In the genomic region with DNA sequence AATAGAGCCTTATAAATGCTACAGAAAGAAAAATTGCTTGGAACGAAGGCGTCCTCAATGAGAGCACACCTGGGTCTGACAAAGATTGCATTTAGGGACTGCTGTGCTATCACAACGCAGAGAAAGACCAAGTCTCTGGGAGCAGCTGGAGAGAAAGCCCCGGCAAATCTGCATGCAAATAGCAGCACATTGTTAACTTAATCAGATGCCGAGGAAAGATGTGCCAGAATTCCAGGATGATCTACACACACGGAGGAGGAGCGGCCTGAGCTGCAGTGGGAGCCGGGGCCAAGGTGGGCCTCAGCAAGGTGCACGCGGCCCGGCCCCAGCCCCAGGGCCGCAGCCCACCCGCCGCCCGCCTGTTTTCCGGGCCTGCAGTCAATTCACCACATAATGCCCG, we compare ENCODE assay signal across 1 cellular context.
TF ChIP-seq lines count a peak whose summit lies in the region.

No MANE protein-coding gene starts in this region.

TF ChIP-seq in WTC11, 78 proteins besides CTCF, POLR2A, EP300 and RAD21 (continued from another document):
- TF ChIP-seq, protein P1, sequence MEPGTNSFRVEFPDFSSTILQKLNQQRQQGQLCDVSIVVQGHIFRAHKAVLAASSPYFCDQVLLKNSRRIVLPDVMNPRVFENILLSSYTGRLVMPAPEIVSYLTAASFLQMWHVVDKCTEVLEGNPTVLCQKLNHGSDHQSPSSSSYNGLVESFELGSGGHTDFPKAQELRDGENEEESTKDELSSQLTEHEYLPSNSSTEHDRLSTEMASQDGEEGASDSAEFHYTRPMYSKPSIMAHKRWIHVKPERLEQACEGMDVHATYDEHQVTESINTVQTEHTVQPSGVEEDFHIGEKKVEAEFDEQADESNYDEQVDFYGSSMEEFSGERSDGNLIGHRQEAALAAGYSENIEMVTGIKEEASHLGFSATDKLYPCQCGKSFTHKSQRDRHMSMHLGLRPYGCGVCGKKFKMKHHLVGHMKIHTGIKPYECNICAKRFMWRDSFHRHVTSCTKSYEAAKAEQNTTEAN (CRISPR knock-in tag; IDR thresholded peaks at IDR 0.05), result peak; percentile 57; the same call in 1 of the 2 replicates
- TF ChIP-seq, protein P2, sequence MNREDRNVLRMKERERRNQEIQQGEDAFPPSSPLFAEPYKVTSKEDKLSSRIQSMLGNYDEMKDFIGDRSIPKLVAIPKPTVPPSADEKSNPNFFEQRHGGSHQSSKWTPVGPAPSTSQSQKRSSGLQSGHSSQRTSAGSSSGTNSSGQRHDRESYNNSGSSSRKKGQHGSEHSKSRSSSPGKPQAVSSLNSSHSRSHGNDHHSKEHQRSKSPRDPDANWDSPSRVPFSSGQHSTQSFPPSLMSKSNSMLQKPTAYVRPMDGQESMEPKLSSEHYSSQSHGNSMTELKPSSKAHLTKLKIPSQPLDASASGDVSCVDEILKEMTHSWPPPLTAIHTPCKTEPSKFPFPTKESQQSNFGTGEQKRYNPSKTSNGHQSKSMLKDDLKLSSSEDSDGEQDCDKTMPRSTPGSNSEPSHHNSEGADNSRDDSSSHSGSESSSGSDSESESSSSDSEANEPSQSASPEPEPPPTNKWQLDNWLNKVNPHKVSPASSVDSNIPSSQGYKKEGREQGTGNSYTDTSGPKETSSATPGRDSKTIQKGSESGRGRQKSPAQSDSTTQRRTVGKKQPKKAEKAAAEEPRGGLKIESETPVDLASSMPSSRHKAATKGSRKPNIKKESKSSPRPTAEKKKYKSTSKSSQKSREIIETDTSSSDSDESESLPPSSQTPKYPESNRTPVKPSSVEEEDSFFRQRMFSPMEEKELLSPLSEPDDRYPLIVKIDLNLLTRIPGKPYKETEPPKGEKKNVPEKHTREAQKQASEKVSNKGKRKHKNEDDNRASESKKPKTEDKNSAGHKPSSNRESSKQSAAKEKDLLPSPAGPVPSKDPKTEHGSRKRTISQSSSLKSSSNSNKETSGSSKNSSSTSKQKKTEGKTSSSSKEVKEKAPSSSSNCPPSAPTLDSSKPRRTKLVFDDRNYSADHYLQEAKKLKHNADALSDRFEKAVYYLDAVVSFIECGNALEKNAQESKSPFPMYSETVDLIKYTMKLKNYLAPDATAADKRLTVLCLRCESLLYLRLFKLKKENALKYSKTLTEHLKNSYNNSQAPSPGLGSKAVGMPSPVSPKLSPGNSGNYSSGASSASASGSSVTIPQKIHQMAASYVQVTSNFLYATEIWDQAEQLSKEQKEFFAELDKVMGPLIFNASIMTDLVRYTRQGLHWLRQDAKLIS (CRISPR knock-in tag; IDR thresholded peaks at IDR 0.05; ENCODE audit: borderline replicate concordance), result no peak
- TF ChIP-seq, protein P3, sequence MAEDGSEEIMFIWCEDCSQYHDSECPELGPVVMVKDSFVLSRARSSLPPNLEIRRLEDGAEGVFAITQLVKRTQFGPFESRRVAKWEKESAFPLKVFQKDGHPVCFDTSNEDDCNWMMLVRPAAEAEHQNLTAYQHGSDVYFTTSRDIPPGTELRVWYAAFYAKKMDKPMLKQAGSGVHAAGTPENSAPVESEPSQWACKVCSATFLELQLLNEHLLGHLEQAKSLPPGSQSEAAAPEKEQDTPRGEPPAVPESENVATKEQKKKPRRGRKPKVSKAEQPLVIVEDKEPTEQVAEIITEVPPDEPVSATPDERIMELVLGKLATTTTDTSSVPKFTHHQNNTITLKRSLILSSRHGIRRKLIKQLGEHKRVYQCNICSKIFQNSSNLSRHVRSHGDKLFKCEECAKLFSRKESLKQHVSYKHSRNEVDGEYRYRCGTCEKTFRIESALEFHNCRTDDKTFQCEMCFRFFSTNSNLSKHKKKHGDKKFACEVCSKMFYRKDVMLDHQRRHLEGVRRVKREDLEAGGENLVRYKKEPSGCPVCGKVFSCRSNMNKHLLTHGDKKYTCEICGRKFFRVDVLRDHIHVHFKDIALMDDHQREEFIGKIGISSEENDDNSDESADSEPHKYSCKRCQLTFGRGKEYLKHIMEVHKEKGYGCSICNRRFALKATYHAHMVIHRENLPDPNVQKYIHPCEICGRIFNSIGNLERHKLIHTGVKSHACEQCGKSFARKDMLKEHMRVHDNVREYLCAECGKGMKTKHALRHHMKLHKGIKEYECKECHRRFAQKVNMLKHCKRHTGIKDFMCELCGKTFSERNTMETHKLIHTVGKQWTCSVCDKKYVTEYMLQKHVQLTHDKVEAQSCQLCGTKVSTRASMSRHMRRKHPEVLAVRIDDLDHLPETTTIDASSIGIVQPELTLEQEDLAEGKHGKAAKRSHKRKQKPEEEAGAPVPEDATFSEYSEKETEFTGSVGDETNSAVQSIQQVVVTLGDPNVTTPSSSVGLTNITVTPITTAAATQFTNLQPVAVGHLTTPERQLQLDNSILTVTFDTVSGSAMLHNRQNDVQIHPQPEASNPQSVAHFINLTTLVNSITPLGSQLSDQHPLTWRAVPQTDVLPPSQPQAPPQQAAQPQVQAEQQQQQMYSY (CRISPR knock-in tag; IDR thresholded peaks at IDR 0.05), result no peak
- TF ChIP-seq, protein P4, sequence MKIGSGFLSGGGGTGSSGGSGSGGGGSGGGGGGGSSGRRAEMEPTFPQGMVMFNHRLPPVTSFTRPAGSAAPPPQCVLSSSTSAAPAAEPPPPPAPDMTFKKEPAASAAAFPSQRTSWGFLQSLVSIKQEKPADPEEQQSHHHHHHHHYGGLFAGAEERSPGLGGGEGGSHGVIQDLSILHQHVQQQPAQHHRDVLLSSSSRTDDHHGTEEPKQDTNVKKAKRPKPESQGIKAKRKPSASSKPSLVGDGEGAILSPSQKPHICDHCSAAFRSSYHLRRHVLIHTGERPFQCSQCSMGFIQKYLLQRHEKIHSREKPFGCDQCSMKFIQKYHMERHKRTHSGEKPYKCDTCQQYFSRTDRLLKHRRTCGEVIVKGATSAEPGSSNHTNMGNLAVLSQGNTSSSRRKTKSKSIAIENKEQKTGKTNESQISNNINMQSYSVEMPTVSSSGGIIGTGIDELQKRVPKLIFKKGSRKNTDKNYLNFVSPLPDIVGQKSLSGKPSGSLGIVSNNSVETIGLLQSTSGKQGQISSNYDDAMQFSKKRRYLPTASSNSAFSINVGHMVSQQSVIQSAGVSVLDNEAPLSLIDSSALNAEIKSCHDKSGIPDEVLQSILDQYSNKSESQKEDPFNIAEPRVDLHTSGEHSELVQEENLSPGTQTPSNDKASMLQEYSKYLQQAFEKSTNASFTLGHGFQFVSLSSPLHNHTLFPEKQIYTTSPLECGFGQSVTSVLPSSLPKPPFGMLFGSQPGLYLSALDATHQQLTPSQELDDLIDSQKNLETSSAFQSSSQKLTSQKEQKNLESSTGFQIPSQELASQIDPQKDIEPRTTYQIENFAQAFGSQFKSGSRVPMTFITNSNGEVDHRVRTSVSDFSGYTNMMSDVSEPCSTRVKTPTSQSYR (CRISPR knock-in tag; IDR thresholded peaks at IDR 0.05), result no peak
- TF ChIP-seq TEAD1 (CRISPR knock-in tag; IDR thresholded peaks at IDR 0.05) (0 out of 2 replicates have a peak, but pooled peaks have one; percentile 21), ZBTB21 (CRISPR knock-in tag; IDR thresholded peaks at IDR 0.05; ENCODE audit: borderline replicate concordance) (peak; percentile 55; the same call in 1 of the 2 replicates), TEAD4 (CRISPR knock-in tag; IDR thresholded peaks at IDR 0.05) (peak; percentile 37; the same call in 1 of the 2 replicates), ETV6 (CRISPR knock-in tag; IDR thresholded peaks at IDR 0.05) (peak; percentile 71; the same call in 1 of the 2 replicates), NFYB (CRISPR knock-in tag; conservative IDR thresholded peaks at IDR 0.05; ENCODE audit: low read depth) (no peak), MYBL2 (CRISPR knock-in tag; IDR thresholded peaks at IDR 0.05) (peak; percentile 38; the same call in 1 of the 2 replicates), KAT7 (CRISPR knock-in tag; IDR thresholded peaks at IDR 0.05; ENCODE audit: borderline replicate concordance) (no peak), SP1 (CRISPR knock-in tag; conservative IDR thresholded peaks at IDR 0.05) (peak; percentile 37; the same call in 1 of the 2 replicates)
- TF ChIP-seq, protein P5, sequence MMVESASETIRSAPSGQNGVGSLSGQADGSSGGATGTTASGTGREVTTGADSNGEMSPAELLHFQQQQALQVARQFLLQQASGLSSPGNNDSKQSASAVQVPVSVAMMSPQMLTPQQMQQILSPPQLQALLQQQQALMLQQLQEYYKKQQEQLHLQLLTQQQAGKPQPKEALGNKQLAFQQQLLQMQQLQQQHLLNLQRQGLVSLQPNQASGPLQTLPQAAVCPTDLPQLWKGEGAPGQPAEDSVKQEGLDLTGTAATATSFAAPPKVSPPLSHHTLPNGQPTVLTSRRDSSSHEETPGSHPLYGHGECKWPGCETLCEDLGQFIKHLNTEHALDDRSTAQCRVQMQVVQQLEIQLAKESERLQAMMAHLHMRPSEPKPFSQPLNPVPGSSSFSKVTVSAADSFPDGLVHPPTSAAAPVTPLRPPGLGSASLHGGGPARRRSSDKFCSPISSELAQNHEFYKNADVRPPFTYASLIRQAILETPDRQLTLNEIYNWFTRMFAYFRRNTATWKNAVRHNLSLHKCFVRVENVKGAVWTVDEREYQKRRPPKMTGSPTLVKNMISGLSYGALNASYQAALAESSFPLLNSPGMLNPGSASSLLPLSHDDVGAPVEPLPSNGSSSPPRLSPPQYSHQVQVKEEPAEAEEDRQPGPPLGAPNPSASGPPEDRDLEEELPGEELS (CRISPR knock-in tag; IDR thresholded peaks at IDR 0.05), result peak; percentile 80
- TF ChIP-seq, protein P6, sequence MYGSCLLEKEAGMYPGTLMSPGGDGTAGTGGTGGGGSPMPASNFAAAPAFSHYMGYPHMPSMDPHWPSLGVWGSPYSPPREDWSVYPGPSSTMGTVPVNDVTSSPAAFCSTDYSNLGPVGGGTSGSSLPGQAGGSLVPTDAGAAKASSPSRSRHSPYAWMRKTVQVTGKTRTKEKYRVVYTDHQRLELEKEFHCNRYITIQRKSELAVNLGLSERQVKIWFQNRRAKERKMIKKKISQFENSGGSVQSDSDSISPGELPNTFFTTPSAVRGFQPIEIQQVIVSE (CRISPR knock-in tag; IDR thresholded peaks at IDR 0.05; ENCODE audit: borderline replicate concordance), result no peak
- TF ChIP-seq, protein P7, sequence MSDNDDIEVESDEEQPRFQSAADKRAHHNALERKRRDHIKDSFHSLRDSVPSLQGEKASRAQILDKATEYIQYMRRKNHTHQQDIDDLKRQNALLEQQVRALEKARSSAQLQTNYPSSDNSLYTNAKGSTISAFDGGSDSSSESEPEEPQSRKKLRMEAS (CRISPR knock-in tag; IDR thresholded peaks at IDR 0.05), result peak; percentile 23; the same call in 1 of the 2 replicates
TF ChIP-seq in WTC11: peak in this region for 10.
